ENCODE assay signal across 8 cellular contexts in genomic region chr19:45137179-45137761, GRCh38. TPM values are rescaled to one million over a fixed set of nuclear protein-coding genes. Genes with fewer than 3 reads are reported as not detected.
DNase-seq lines count a peak whose midpoint lies in the region; ATAC-seq and TF ChIP-seq lines count a peak whose summit lies in the region.

No MANE protein-coding gene starts in this region.

- ATAC-seq in GM18907 (IDR thresholded peaks at IDR 0.05; ENCODE audit: unreplicated experiment) (peak; percentile 63), HG02981 (IDR thresholded peaks at IDR 0.05; ENCODE audit: unreplicated experiment) (peak; percentile 58), psoas muscle (peak in 1 of 4 donors; percentile 47), HG02938 (IDR thresholded peaks at IDR 0.05; ENCODE audit: unreplicated experiment) (no peak)

- H3K4me1 ChIP-seq in psoas muscle, result peaks cover 4% of the 10 kb centered on the region

- 49 to 61% (median 61%) methylated on average over 17 of the region's 17 CpGs for WGBS in psoas muscle, 3 donors

- TF ChIP-seq CTCF in VCaP (conservative IDR thresholded peaks at IDR 0.05) (no peak), psoas muscle (IDR thresholded peaks at IDR 0.05) (no peak)

- peaks cover 3 to 20% of the 10 kb centered on the region in 2 donors for H3K36me3 ChIP-seq in psoas muscle (ENCODE audit: insufficient read depth in 1 of 2, low read depth in 1 of 2)

- no peaks in the 10 kb centered on the region for H3K27me3 ChIP-seq in psoas muscle (ENCODE audit: insufficient read depth in 3 of 3, low read length in 2 of 3)

- H3K27ac ChIP-seq in VCaP (peak overlapping the region; percentile 15; the same call in 1 of the 2 replicates), psoas muscle (peak overlapping the region; percentile 30)

- DNase-seq in psoas muscle, result no peak
- DNase-seq in HuH-7.5 (ENCODE audit: low spot score), result no peak
- DNase-seq in NCI-H526 (lab: John Stamatoyannopoulos, UW), result no peak
- no peak for DNase-seq in OCI-M1 (lab: John Stamatoyannopoulos, UW)

- no peaks in the 10 kb centered on the region for H3K9me3 ChIP-seq in psoas muscle

- intact Hi-C loops in psoas muscle (cut with DNase I), result no loop called here

- no peak overlapping the region for H3K4me3 ChIP-seq in psoas muscle

RNA-seq across cellular contexts. Expression of gene NKPD1, which starts 23.5 kb away (rescaled TPM):
- under 1 TPM in 3 of 4 donors, not detected in 1; 0.06 to 0.09 (median 0.08) TPM for total RNA-seq in psoas muscle
- under 1 TPM in 2 of 3 donors, not detected in 1; 0.08 to 0.18 TPM for polyA plus RNA-seq in psoas muscle

RNA-seq across cellular contexts. Expression of gene TRAPPC6A, which starts 40.8 kb away (rescaled TPM):
- total RNA-seq in psoas muscle, result 10 to 100 TPM; 12.3 to 42.2 (median 20.6) TPM
- polyA plus RNA-seq in psoas muscle, result 10 to 100 TPM; 10.8 to 14.5 (median 12.9) TPM

RNA-seq across cellular contexts. Expression of gene BLOC1S3, which starts 41.3 kb away (rescaled TPM):
- 1 to 10 TPM; 4.1 to 7.8 (median 5.1) TPM for total RNA-seq in psoas muscle
- polyA plus RNA-seq in psoas muscle, result 1 to 10 TPM; 3.3 to 6.6 (median 6.5) TPM

RNA-seq across cellular contexts. Expression of gene PPP1R37, which starts 44.3 kb away (rescaled TPM):
- 10 to 100 TPM; 27.0 to 34.6 (median 29.1) TPM for total RNA-seq in psoas muscle
- 10 to 100 TPM; 25.5 to 39.5 (median 36.3) TPM for polyA plus RNA-seq in psoas muscle

RNA-seq across cellular contexts. Expression of gene GEMIN7, which starts 58.2 kb away (rescaled TPM):
- total RNA-seq in psoas muscle, result 10 to 100 TPM; 19.6 to 27.3 (median 24.3) TPM
- polyA plus RNA-seq in psoas muscle, result 10 to 100 TPM; 40.9 to 51.1 (median 50.3) TPM
